17 cellular contexts compared by ENCODE assay signal in genomic region chr14:76501156-76501555, GRCh38.
DNase-seq lines count a peak whose midpoint lies in the region; ATAC-seq, FAIRE-seq and TF ChIP-seq lines count a peak whose summit lies in the region.
"Had no signal": no experiment of that assay in that cellular context is flagged by ENCODE, and none has a peak within 500 bp of the region (broad histone marks: within the 10 kb centered on the region; RNA-seq: fewer than 3 reads in every experiment).

No MANE protein-coding gene starts in this region.

- POLR2A ChIA-PET in K562 (lab: Yijun Ruan, JAX), result no interaction called here

- H3K79me2 ChIP-seq in K562 (ENCODE audit: control insufficient read depth, insufficient read depth, low read length), result no peaks in the 10 kb centered on the region

- intact Hi-C loops in K562 (cut with micrococcal nuclease) (no loop called here), spleen (cut with DNase I; ENCODE audit: low total_unique reads) (loop anchor here (10.0 kb wide), 1 partner anchor 144 kb away; no protein-coding TSS in a partner anchor)

- BruUV-seq in K562 (replicated peaks; lab: Mats Ljungman, UMichigan), result TSS peak; percentile 40

- peak; percentile 45 for DNase-seq in activated effector memory CD4-positive, alpha-beta T cell treated with anti-CD3 and anti-CD28 coated beads, Interleukin-2, amount 50 U/mL, for 16 hours
- no peak for DNase-seq in activated effector memory CD4-positive, alpha-beta T cell treated with Interleukin-2 at 50 U/mL for 16 hours
- DNase-seq in GM19239 (ENCODE audit: insufficient read length, low spot score) (no peak), K562 (ENCODE audit: extremely low read depth in 1 of 4, low spot score in 3 of 4) (no peak), spleen (peak; percentile 35), inferior parietal cortex (ENCODE audit: extremely low spot score) (no peak), iPS-NIHi7 (ENCODE audit: extremely low spot score) (no peak)
- DNase-seq: 8988T; AML-193; CD4-positive, CD25-positive, alpha-beta regulatory T cell; EL had no signal

- H3K27ac ChIP-seq in K562 (ENCODE audit: extremely low read depth, low read depth, low read length), result no peak overlapping the region
- no peak overlapping the region for H3K27ac ChIP-seq in spleen
- H3K27ac ChIP-seq: BLaER1 had no signal

- TF ChIP-seq CTCF in K562 (IDR thresholded peaks at IDR 0.05 in 2 of 3, conservative IDR thresholded peaks at IDR 0.05 in 1 of 3; ENCODE audit: insufficient read depth in 2 of 3, low read depth in 1 of 3, low read length in 3 of 3) (no peak), spleen (IDR thresholded peaks at IDR 0.05 in 8 of 11, conservative IDR thresholded peaks at IDR 0.05 in 3 of 11) (no peak)

- no peak overlapping the region for H3K9ac ChIP-seq in K562 (ENCODE audit: insufficient read depth in 1 of 2, low read depth in 2 of 2, low read length in 2 of 2)
- H3K9ac ChIP-seq: BLaER1 had no signal

- TF ChIP-seq RAD21 in K562 (CRISPR knock-in tag; conservative IDR thresholded peaks at IDR 0.05 in 1 of 2, IDR thresholded peaks at IDR 0.05 in 1 of 2), result no peak

- H3K9me1 ChIP-seq in K562 (ENCODE audit: control insufficient read depth, insufficient read depth, low read length), result no peaks in the 10 kb centered on the region

- CTCF ChIA-PET in K562 (lab: Yijun Ruan, JAX; ENCODE audit: low intra/inter-chr PET ratio), result no interaction called here

- H3K36me3 ChIP-seq in K562 (ENCODE audit: control insufficient read depth, insufficient read depth, low read length) (no peaks in the 10 kb centered on the region), spleen (no peaks in the 10 kb centered on the region)
- H3K36me3 ChIP-seq: BLaER1, HAP-1 had no signal

- TF ChIP-seq EP300 in K562 (IDR thresholded peaks at IDR 0.05; ENCODE audit: low read length), result no peak

- H3K27me3 ChIP-seq in K562 (ENCODE audit: control insufficient read depth in 2 of 2, insufficient read depth in 2 of 2, low read length in 2 of 2) (peaks cover 0 to 6% of the 10 kb centered on the region in 2 experiments; a peak in 1 of 5 replicates), spleen (replicated peaks in 1 of 7) (peaks cover 0 to 49% (median 0%) of the 10 kb centered on the region in 7 donors)
- H3K27me3 ChIP-seq: BLaER1 had no signal

- no peak for ATAC-seq in K562
- ATAC-seq in GM18870 (IDR thresholded peaks at IDR 0.05; ENCODE audit: unreplicated experiment), result no peak
- ATAC-seq: HepG2 had no signal

- H3K9me3 ChIP-seq in K562 (replicated peaks; ENCODE audit: control insufficient read depth, insufficient read depth, low read depth, low read length) (no peaks in the 10 kb centered on the region), spleen (no peaks in the 10 kb centered on the region)
- H3K9me3 ChIP-seq: BLaER1, HAP-1 had no signal

- TF ChIP-seq POLR2A in K562 (conservative IDR thresholded peaks at IDR 0.05) (no peak), spleen (IDR thresholded peaks at IDR 0.05) (no peak)

- H3K4me3 ChIP-seq in K562, result no peak overlapping the region
- H3K4me3 ChIP-seq in spleen, result no peak overlapping the region
- H3K4me3 ChIP-seq: BLaER1, HAP-1 had no signal

- H4K20me1 ChIP-seq in K562 (replicated peaks; ENCODE audit: control insufficient read depth, insufficient read depth, low read length), result no peaks in the 10 kb centered on the region
- H4K20me1 ChIP-seq: BLaER1 had no signal

- in situ Hi-C loops in K562 (cut with MboI), result no loop called here

- H3K4me1 ChIP-seq in K562 (replicated peaks in 1 of 2; ENCODE audit: control insufficient read depth in 2 of 2, insufficient read depth in 2 of 2, low read length in 2 of 2) (no peaks in the 10 kb centered on the region), spleen (peaks cover 0 to 3% (median 0%) of the 10 kb centered on the region in 6 donors)
- H3K4me1 ChIP-seq: HAP-1 had no signal

- FAIRE-seq in GM19239 (lab: Jason Lieb, UNC), result peak; percentile 63
- FAIRE-seq in K562 (lab: Jason Lieb, UNC), result no peak
- FAIRE-seq: G401.6, H1, HepG2 had no signal

- H3K4me2 ChIP-seq in K562 (ENCODE audit: insufficient read depth, low read length), result no peak overlapping the region
- H3K4me2 ChIP-seq: BLaER1 had no signal

- no peak overlapping the region for H2AFZ ChIP-seq in K562 (ENCODE audit: low read depth, low read length)

- WGBS in K562 (ENCODE audit: insufficient coverage, low coverage, missing lambda C conversion rate), result 41% methylated on average over 3 of the region's 6 CpGs
- 64 to 86% (median 72%) methylated on average over 6 of the region's 6 CpGs for WGBS in spleen, 5 donors

TF ChIP-seq in K562, 482 proteins besides CTCF, POLR2A, EP300 and RAD21:
- TF ChIP-seq ZNF551 (CRISPR knock-in tag; IDR thresholded peaks at IDR 0.05) (no peak), MAX (CRISPR knock-in tag; IDR thresholded peaks at IDR 0.05) (no peak), RFX7 (CRISPR knock-in tag; IDR thresholded peaks at IDR 0.05) (no peak), ZFP30 (CRISPR knock-in tag; IDR thresholded peaks at IDR 0.05; ENCODE audit: borderline replicate concordance) (no peak), NCOA4 (IDR thresholded peaks at IDR 0.05; ENCODE audit: partially characterized antibody) (no peak), MTA3 (IDR thresholded peaks at IDR 0.05; ENCODE audit: borderline replicate concordance) (no peak)
TF ChIP-seq in K562: peak in this region for 0.

Comparison
In these comparisons a context has a peak if more than half of its experiments do, and no peak if none do; other contexts are left out.
1. DNase-seq: peak in activated effector memory CD4-positive, alpha-beta T cell treated with anti-CD3 and anti-CD28 coated beads, Interleukin-2, amount 50 U/mL, for 16 hours (single experiment) and spleen (single experiment); none in activated effector memory CD4-positive, alpha-beta T cell treated with Interleukin-2 at 50 U/mL for 16 hours (single experiment), GM19239 (single experiment), K562 (0 of 4), inferior parietal cortex (single experiment) and iPS-NIHi7 (single experiment).